In the genomic region with DNA sequence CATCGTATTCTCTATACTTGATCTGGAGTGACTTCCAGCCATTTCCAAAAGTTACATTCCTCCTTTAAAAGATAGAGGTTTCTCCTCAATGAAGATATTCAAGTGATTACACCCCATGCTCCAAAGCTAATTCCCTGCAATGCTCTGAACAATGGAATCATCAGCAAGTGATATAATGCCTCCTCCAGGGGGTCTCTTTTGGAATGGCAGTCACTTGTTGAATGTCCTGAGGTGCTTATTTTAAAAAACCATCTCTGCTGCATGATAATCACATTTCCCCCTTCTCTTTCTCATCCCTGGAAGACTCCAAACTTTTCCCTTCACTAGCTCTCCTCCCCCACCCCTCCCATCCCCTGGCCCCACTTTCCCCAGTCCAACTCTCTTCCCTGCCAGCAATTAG, we compare ENCODE assay signal across 1 cellular context.
TF ChIP-seq lines count a peak whose summit lies in the region.

No MANE protein-coding gene starts in this region.

TF ChIP-seq in WTC11, 78 proteins besides CTCF, POLR2A, EP300 and RAD21 (continued from another document):
- no peak for TF ChIP-seq ATF2 (CRISPR knock-in tag; IDR thresholded peaks at IDR 0.05; ENCODE audit: borderline replicate concordance, low read depth)
